Comparison of ENCODE assay signal across 8 cellular contexts in genomic region chr9:134443169-134444039, GRCh38.
DNase-seq lines count a peak whose midpoint lies in the region; ATAC-seq and TF ChIP-seq lines count a peak whose summit lies in the region.

No MANE protein-coding gene starts in this region.

- peak; percentile 96 for TF ChIP-seq CTCF in astrocyte of the spinal cord (IDR thresholded peaks at IDR 0.05; ENCODE audit: low read depth, low read length)

- H3K36me3 ChIP-seq in skeletal muscle tissue (ENCODE audit: control insufficient read depth in 3 of 3, insufficient read depth in 3 of 3, low read length in 3 of 3) = no peaks in the 10 kb centered on the region

- H3K4me3 ChIP-seq in astrocyte of the spinal cord (ENCODE audit: low read depth, low read length) = no peak overlapping the region
- peak overlapping the region in 1 of 3 donors; percentile 6 for H3K4me3 ChIP-seq in skeletal muscle tissue (ENCODE audit: low read length in 3 of 3)

- peaks cover 0 to 12% (median 4%) of the 10 kb centered on the region in 3 donors for H3K27me3 ChIP-seq in skeletal muscle tissue (ENCODE audit: control insufficient read depth in 3 of 3, insufficient read depth in 3 of 3, low read length in 3 of 3)

- H3K4me1 ChIP-seq in skeletal muscle tissue (ENCODE audit: control insufficient read depth in 3 of 3, insufficient read depth in 3 of 3, low read length in 3 of 3) = peaks cover 39 to 56% (median 50%) of the 10 kb centered on the region in 3 donors

- in situ Hi-C loops in astrocyte of the spinal cord (cut with HindIII; ENCODE audit: low sequenced_read_pairs) = loop anchor here (10.0 kb wide), 1 partner anchor 129 kb away; no protein-coding TSS in a partner anchor

- H3K27ac ChIP-seq in skeletal muscle tissue (ENCODE audit: low read depth, low read length) = peak overlapping the region; percentile 48

- H3K9me3 ChIP-seq in skeletal muscle tissue (ENCODE audit: control insufficient read depth in 3 of 3, low read length in 3 of 3) = no peaks in the 10 kb centered on the region

- ATAC-seq in HG02678 (IDR thresholded peaks at IDR 0.05; ENCODE audit: unreplicated experiment) (peak; percentile 72), GM18858 (IDR thresholded peaks at IDR 0.05; ENCODE audit: unreplicated experiment) (no peak)

- DNase-seq in GM04503 (ENCODE audit: low read depth) = peak; percentile 47
- DNase-seq in NCI-H2029 (lab: John Stamatoyannopoulos, UW) = peak; percentile 74
- peak; percentile 88 for DNase-seq in UCSD-AML1 (lab: John Stamatoyannopoulos, UW; ENCODE audit: unreplicated experiment)
- DNase-seq in astrocyte of the spinal cord (ENCODE audit: low read depth, low spot score) = peak; percentile 90
- peak in 48 of 51 donors; percentile 23 to 90 (median 74) for DNase-seq in hypothalamus (lab: John Stamatoyannopoulos, UW)

- H3K9ac ChIP-seq in skeletal muscle tissue (ENCODE audit: low read depth in 1 of 3, low read length in 3 of 3) = peak overlapping the region in 2 of 3 donors; percentile 10 to 50
